In genomic region chr21:36557316-36557715, GRCh38 we compare ENCODE assay signal across 26 cellular contexts.
"Had no signal": no experiment of that assay in that cellular context is flagged by ENCODE, and none has a peak within 500 bp of the region (broad histone marks: within the 10 kb centered on the region; RNA-seq: fewer than 3 reads in every experiment).

No MANE protein-coding gene starts in this region.

- H3K9me3 Mint-ChIP-seq: immature natural killer cell had no signal

- H3K4me3 ChIP-seq: coronary artery, dorsolateral prefrontal cortex, esophagus muscularis mucosa, gastroesophageal sphincter, heart left ventricle, hepatocyte, left ventricle myocardium inferior, lower lobe of right lung, mucosa of descending colon had no signal

- H2AFZ ChIP-seq: hepatocyte had no signal

- H3K36me3 ChIP-seq: esophagus muscularis mucosa, gastroesophageal sphincter, heart left ventricle, left ventricle myocardium inferior, lower lobe of right lung had no signal

- DNase-seq: dermis blood vessel endothelial cell; dorsolateral prefrontal cortex; effector CD4-positive, alpha-beta T cell; effector memory CD4-positive, alpha-beta T cell; foreskin keratinocyte; heart left ventricle; hypothalamus; immature natural killer cell; islet precursor cell; kidney; kidney glomerular epithelial cell; left colon; left ventricle myocardium inferior; lower lobe of right lung; mesenchymal stem cell; mucosa of descending colon; naive B cell had no signal

- H3K27ac Mint-ChIP-seq: immature natural killer cell, mesothelial cell of epicardium, naive B cell had no signal

- H3K36me3 Mint-ChIP-seq: immature natural killer cell, mesothelial cell of epicardium, naive B cell had no signal

- H3K4me2 ChIP-seq: hepatocyte had no signal

- FAIRE-seq: colon, endothelial cell of umbilical vein, frontal cortex, kidney had no signal

- ATAC-seq: foreskin keratinocyte, gastroesophageal sphincter, heart left ventricle, left colon, left lobe of liver, lower lobe of right lung, mucosa of descending colon had no signal

- H3K79me2 ChIP-seq: hepatocyte had no signal

- H3K4me1 ChIP-seq: esophagus muscularis mucosa, foreskin keratinocyte, gastroesophageal sphincter, heart left ventricle, left ventricle myocardium inferior, lower lobe of right lung had no signal

- H3K9me3 ChIP-seq: lower lobe of right lung, mucosa of descending colon had no signal

- H3K4me1 Mint-ChIP-seq: immature natural killer cell, naive B cell had no signal

- H3K4me3 Mint-ChIP-seq: immature natural killer cell, mesothelial cell of epicardium, naive B cell had no signal

- H3K27ac ChIP-seq: coronary artery, dorsolateral prefrontal cortex, esophagus muscularis mucosa, foreskin keratinocyte, gastroesophageal sphincter, heart left ventricle, hepatocyte, left ventricle myocardium inferior, lower lobe of right lung had no signal

- H3K27me3 ChIP-seq: hepatocyte had no signal
